Comparison of ENCODE assay signal across 1 cellular context in the genomic region with DNA sequence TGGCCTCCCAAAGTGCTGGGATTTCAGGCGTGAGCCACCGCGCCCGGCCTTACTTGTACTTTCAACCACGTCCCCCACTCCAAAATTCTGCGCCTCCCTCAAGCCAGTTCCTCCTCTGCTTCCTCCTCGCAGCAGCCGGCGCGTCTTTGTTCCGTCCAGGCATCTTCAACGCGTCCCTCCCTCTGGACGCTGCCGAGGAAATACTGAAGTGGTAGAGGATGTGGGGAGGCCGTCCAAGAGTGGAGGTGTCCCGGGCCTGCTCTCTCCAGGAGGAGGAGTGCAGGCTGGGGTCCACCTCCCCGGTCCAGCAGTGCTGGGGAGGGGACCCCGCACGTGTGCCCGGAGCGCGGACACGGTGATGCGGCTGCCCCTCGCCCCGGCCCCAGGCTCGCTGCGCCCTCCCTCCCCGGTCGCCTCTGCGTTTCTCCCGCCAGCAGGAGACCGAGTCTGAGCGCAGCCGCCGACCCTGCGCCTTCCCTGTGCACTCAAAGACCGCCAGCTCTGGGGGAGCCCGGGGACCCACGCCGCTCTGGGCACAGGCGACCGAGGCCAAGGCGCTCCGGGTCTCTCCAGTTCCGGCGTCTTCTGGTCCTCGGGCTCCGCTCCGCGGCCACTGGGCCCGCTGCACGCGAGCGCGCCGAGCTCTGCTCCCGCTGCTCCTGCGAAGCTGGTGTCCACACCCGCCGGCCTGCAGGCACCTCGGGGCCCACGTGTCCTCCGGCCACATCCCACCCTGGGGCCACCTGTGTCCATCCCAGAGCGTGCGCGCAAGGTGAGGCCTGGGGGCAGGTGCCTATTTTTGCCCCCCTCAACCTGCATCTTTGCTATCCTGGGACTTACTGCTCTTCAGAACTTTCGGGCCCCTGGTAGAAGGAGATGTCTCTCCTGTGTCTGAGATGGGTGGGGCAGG.
TF ChIP-seq lines count a peak whose summit lies in the region.

No MANE protein-coding gene starts in this region.

TF ChIP-seq in WTC11, 78 proteins besides CTCF, POLR2A, EP300 and RAD21 (continued from another document):
- TF ChIP-seq, protein P1, sequence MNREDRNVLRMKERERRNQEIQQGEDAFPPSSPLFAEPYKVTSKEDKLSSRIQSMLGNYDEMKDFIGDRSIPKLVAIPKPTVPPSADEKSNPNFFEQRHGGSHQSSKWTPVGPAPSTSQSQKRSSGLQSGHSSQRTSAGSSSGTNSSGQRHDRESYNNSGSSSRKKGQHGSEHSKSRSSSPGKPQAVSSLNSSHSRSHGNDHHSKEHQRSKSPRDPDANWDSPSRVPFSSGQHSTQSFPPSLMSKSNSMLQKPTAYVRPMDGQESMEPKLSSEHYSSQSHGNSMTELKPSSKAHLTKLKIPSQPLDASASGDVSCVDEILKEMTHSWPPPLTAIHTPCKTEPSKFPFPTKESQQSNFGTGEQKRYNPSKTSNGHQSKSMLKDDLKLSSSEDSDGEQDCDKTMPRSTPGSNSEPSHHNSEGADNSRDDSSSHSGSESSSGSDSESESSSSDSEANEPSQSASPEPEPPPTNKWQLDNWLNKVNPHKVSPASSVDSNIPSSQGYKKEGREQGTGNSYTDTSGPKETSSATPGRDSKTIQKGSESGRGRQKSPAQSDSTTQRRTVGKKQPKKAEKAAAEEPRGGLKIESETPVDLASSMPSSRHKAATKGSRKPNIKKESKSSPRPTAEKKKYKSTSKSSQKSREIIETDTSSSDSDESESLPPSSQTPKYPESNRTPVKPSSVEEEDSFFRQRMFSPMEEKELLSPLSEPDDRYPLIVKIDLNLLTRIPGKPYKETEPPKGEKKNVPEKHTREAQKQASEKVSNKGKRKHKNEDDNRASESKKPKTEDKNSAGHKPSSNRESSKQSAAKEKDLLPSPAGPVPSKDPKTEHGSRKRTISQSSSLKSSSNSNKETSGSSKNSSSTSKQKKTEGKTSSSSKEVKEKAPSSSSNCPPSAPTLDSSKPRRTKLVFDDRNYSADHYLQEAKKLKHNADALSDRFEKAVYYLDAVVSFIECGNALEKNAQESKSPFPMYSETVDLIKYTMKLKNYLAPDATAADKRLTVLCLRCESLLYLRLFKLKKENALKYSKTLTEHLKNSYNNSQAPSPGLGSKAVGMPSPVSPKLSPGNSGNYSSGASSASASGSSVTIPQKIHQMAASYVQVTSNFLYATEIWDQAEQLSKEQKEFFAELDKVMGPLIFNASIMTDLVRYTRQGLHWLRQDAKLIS (CRISPR knock-in tag; IDR thresholded peaks at IDR 0.05; ENCODE audit: borderline replicate concordance): no peak
- TF ChIP-seq SMAD3 (CRISPR knock-in tag; IDR thresholded peaks at IDR 0.05; ENCODE audit: borderline replicate concordance) (no peak), HMGXB4 (CRISPR knock-in tag; IDR thresholded peaks at IDR 0.05) (peak; percentile 94), ZNF263 (CRISPR knock-in tag; IDR thresholded peaks at IDR 0.05; ENCODE audit: low read depth) (no peak), TP53 (CRISPR knock-in tag; IDR thresholded peaks at IDR 0.05) (peak; percentile 83; the same call in 1 of the 2 replicates), TEAD1 (CRISPR knock-in tag; IDR thresholded peaks at IDR 0.05) (0 out of 2 replicates have a peak, but pooled peaks have one; percentile 6), FOXP1 (CRISPR knock-in tag; IDR thresholded peaks at IDR 0.05; ENCODE audit: borderline replicate concordance) (peak; percentile 66; the same call in 1 of the 2 replicates)
- TF ChIP-seq, protein P2, sequence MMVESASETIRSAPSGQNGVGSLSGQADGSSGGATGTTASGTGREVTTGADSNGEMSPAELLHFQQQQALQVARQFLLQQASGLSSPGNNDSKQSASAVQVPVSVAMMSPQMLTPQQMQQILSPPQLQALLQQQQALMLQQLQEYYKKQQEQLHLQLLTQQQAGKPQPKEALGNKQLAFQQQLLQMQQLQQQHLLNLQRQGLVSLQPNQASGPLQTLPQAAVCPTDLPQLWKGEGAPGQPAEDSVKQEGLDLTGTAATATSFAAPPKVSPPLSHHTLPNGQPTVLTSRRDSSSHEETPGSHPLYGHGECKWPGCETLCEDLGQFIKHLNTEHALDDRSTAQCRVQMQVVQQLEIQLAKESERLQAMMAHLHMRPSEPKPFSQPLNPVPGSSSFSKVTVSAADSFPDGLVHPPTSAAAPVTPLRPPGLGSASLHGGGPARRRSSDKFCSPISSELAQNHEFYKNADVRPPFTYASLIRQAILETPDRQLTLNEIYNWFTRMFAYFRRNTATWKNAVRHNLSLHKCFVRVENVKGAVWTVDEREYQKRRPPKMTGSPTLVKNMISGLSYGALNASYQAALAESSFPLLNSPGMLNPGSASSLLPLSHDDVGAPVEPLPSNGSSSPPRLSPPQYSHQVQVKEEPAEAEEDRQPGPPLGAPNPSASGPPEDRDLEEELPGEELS (CRISPR knock-in tag; IDR thresholded peaks at IDR 0.05): no peak; the same call in 1 of the 2 replicates
- TF ChIP-seq, protein P3, sequence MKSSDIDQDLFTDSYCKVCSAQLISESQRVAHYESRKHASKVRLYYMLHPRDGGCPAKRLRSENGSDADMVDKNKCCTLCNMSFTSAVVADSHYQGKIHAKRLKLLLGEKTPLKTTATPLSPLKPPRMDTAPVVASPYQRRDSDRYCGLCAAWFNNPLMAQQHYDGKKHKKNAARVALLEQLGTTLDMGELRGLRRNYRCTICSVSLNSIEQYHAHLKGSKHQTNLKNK (CRISPR knock-in tag; IDR thresholded peaks at IDR 0.05): no peak
